Comparison of ENCODE assay signal across 16 cellular contexts in the genomic region with DNA sequence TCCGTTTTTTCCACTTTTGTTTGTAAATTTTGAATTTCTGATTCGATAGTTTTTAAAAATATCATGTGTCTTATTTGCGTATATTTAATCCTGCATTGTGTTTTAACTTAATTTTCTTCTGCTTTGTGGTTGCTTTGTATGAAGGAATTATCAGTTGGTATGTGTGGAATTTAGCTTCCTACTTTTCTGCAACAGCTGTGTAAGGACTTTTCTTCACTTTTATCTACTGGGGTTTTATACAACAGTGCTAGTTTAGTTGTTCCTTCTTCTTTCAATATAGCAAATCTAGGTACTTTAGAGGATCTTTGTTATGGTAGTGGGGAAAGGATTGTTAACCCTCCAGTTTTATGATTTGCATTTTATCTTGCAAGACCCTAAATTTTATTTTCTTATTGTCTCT.
DNase-seq lines count a peak whose midpoint lies in the region; ATAC-seq, FAIRE-seq and TF ChIP-seq lines count a peak whose summit lies in the region.
"Had no signal": no experiment of that assay in that cellular context is flagged by ENCODE, and none has a peak within 500 bp of the region (broad histone marks: within the 10 kb centered on the region; RNA-seq: fewer than 3 reads in every experiment).

No MANE protein-coding gene starts in this region.

- H4K8ac ChIP-seq in mesendoderm (ENCODE audit: low read depth, low read length) = no peak overlapping the region

- no peaks in the 10 kb centered on the region for H3K36me3 ChIP-seq in mesendoderm (ENCODE audit: control insufficient read depth, insufficient read depth, low read length)

- TF ChIP-seq CTCF in astrocyte of the spinal cord (IDR thresholded peaks at IDR 0.05; ENCODE audit: low read depth, low read length) = no peak

- H3K4me2 ChIP-seq in mesendoderm (ENCODE audit: low read length) = no peak overlapping the region

- no peak overlapping the region for H3K9ac ChIP-seq in mesendoderm (ENCODE audit: low read length)

- H2BK5ac ChIP-seq in mesendoderm (ENCODE audit: low read length) = no peak overlapping the region

- no peak overlapping the region for H3K23ac ChIP-seq in mesendoderm (ENCODE audit: low read length)

- no peak overlapping the region for H3K4ac ChIP-seq in mesendoderm (ENCODE audit: low read depth, low read length)

- no peak overlapping the region for H2AK5ac ChIP-seq in mesendoderm (ENCODE audit: low read length)

- DNase-seq in NCI-H226 (peak; percentile 18), astrocyte of the spinal cord (ENCODE audit: low read depth, low spot score) (peak; percentile 13), mesendoderm (peak; percentile 42), urothelium cell line (ENCODE audit: low spot score) (peak; percentile 4), midbrain (lab: John Stamatoyannopoulos, UW) (no peak)
- no peak for DNase-seq in central memory CD4-positive, alpha-beta T cell
- DNase-seq: CD8-positive, alpha-beta T cell; DND-41; GF-D8; GOT3; NCI-H1417; NCI-H2029; NCI-H2171 treated with DMSO at 0.1 percent for 48 hours; NCI-H510A treated with DMSO at 0.1 percent for 48 hours; SHP77 treated with DMSO at 0.1 percent for 48 hours had no signal

- H3K4me1 ChIP-seq in mesendoderm (ENCODE audit: control insufficient read depth, low read depth, low read length) = peaks cover 2% of the 10 kb centered on the region

- no peak overlapping the region for H2BK120ac ChIP-seq in mesendoderm (ENCODE audit: low read depth, low read length)

- H3K79me2 ChIP-seq in mesendoderm (ENCODE audit: control insufficient read depth, insufficient read depth, low read length) = no peaks in the 10 kb centered on the region

- no CpG with 5 or more reads among the region's 3 CpGs for WGBS in mesendoderm (ENCODE audit: extremely low coverage, insufficient coverage, low lambda C conversion rate)

- no peak overlapping the region for H3K27ac ChIP-seq in mesendoderm (ENCODE audit: low read depth, low read length)

- no peaks in the 10 kb centered on the region for H3K27me3 ChIP-seq in mesendoderm (ENCODE audit: insufficient read depth, low read length, poor library complexity)

- H3K18ac ChIP-seq in mesendoderm (ENCODE audit: low read length) = no peak overlapping the region

- H3K56ac ChIP-seq in mesendoderm (ENCODE audit: low read length) = no peak overlapping the region

- no peaks in the 10 kb centered on the region for H3K79me1 ChIP-seq in mesendoderm (ENCODE audit: low read length)

- H4K5ac ChIP-seq in mesendoderm (ENCODE audit: low read length) = no peak overlapping the region

- in situ Hi-C loops in astrocyte of the spinal cord (cut with HindIII; ENCODE audit: low sequenced_read_pairs) = no loop called here

- no peak for ATAC-seq in GM19035 (IDR thresholded peaks at IDR 0.05; ENCODE audit: unreplicated experiment)
- ATAC-seq: CD8-positive, alpha-beta T cell had no signal

- no peak overlapping the region for H2BK15ac ChIP-seq in mesendoderm (replicated peaks; ENCODE audit: low read depth)

- H3K4me3 ChIP-seq in astrocyte of the spinal cord (ENCODE audit: low read depth, low read length) = no peak overlapping the region
- H3K4me3 ChIP-seq in mesendoderm (ENCODE audit: low read length) = no peak overlapping the region

- FAIRE-seq in urothelium cell line (lab: Jason Lieb, UNC) = no peak

Comparison
In these comparisons a context has a peak if more than half of its experiments do, and no peak if none do; other contexts are left out.
1. DNase-seq: peak in NCI-H226 (single experiment), astrocyte of the spinal cord (single experiment), mesendoderm (single experiment) and urothelium cell line (single experiment); none in midbrain (single experiment) and central memory CD4-positive, alpha-beta T cell (single experiment).